8 cellular contexts compared by ENCODE assay signal in the genomic region with DNA sequence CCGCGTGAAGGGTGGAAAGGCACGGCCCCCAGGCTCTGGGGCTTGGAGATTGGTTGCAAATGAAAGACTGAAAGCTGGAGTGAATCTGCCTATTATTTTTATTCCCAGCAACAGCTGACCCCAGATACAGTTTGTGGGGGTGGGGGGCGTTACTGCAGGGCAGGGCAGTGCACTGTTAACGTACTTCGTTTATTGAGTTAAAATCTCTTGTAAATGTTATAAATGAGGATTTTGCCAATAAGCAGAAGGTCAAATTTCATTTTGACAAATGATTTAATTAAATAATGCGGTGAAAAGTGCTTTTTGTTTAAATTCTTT. TPM values are rescaled to one million over a fixed set of nuclear protein-coding genes. Genes with fewer than 3 reads are reported as not detected.
DNase-seq lines count a peak whose midpoint lies in the region; ATAC-seq and TF ChIP-seq lines count a peak whose summit lies in the region.

No MANE protein-coding gene starts in this region.

- peaks cover 0 to 11% (median 0%) of the 10 kb centered on the region in 5 donors for H3K27me3 Mint-ChIP-seq in naive thymus-derived CD4-positive, alpha-beta T cell

- no peaks in the 10 kb centered on the region for H3K9me2 ChIP-seq in Loucy (replicated peaks; ENCODE audit: low read depth, low read length)

- intact Hi-C loops in naive thymus-derived CD4-positive, alpha-beta T cell (cut with micrococcal nuclease): loop anchor here (5.0 to 10.0 kb wide), 8 partner anchors 101 to 1917 kb away; partner anchors contain the start of genes HLCS (in 2 of the 2), PSMG1 (in 2 of the 2), SETD4 (in 2 of the 2) and DOP1B (in 1 of the 2)

- H3K4me2 ChIP-seq in Loucy (ENCODE audit: low read depth, low read length, poor library complexity, severe bottlenecking): peak overlapping the region; percentile 91

- H3K9ac ChIP-seq in Loucy (ENCODE audit: low read depth, low read length, poor library complexity, severe bottlenecking): peak overlapping the region; percentile 87

- peaks cover 43% of the 10 kb centered on the region for H3K4me1 ChIP-seq in Loucy (ENCODE audit: insufficient read depth, low read length, poor library complexity, severe bottlenecking)
- peaks cover 5 to 7% of the 10 kb centered on the region in 2 donors for H3K4me1 ChIP-seq in naive thymus-derived CD4-positive, alpha-beta T cell (ENCODE audit: control insufficient read depth in 2 of 2, insufficient read depth in 2 of 2, low read length in 2 of 2)

- peak overlapping the region; percentile 89 for H2AFZ ChIP-seq in Loucy (ENCODE audit: low read length)

- H3K9me3 ChIP-seq in Loucy (ENCODE audit: insufficient read depth, low read depth, low read length): no peaks in the 10 kb centered on the region
- no peaks in the 10 kb centered on the region for H3K9me3 ChIP-seq in naive thymus-derived CD4-positive, alpha-beta T cell (ENCODE audit: control insufficient read depth in 2 of 3, low read length in 3 of 3)

- DNase-seq in AG09309 (ENCODE audit: low read depth) (no peak), coronary artery (ENCODE audit: low spot score) (no peak), HuH-7 (ENCODE audit: low spot score) (no peak), GM10248 (ENCODE audit: extremely low spot score) (no peak)
- DNase-seq in naive thymus-derived CD4-positive, alpha-beta T cell: no peak

- POLR2A ChIA-PET in naive thymus-derived CD4-positive, alpha-beta T cell (lab: Charles Lee): interaction anchor here (0.7 to 3.6 kb wide), 12 partner anchors 11 to 295 kb away, joined by 3 to 37 read pairs (median 8); partner anchors contain the start of gene DYRK1A
- POLR2A ChIA-PET in GM10248 (lab: Yijun Ruan, JAX): no interaction called here

- H3K9me3 Mint-ChIP-seq in naive thymus-derived CD4-positive, alpha-beta T cell: peaks cover 0 to 2% (median 0%) of the 10 kb centered on the region in 11 donors

- peaks cover 0 to 15% (median 5%) of the 10 kb centered on the region in 5 donors for H3K36me3 Mint-ChIP-seq in naive thymus-derived CD4-positive, alpha-beta T cell

- H3K79me2 ChIP-seq in Loucy (ENCODE audit: insufficient read depth, low read length): peaks cover 50% of the 10 kb centered on the region

- no peaks in the 10 kb centered on the region for H3K27me3 ChIP-seq in Loucy (ENCODE audit: insufficient read depth, low read length, poor library complexity, severe bottlenecking)
- H3K27me3 ChIP-seq in naive thymus-derived CD4-positive, alpha-beta T cell (ENCODE audit: control insufficient read depth in 2 of 2, insufficient read depth in 2 of 2, low read length in 2 of 2): no peaks in the 10 kb centered on the region

- H3K4me1 Mint-ChIP-seq in naive thymus-derived CD4-positive, alpha-beta T cell: peaks cover 12 to 57% (median 43%) of the 10 kb centered on the region in 7 donors

- peak overlapping the region; percentile 88 to 96 (median 94) for H3K4me3 Mint-ChIP-seq in naive thymus-derived CD4-positive, alpha-beta T cell

- ATAC-seq in naive thymus-derived CD4-positive, alpha-beta T cell: no peak
- no peak for ATAC-seq in GM21381 (IDR thresholded peaks at IDR 0.05; ENCODE audit: unreplicated experiment)
- ATAC-seq in HG03520 (IDR thresholded peaks at IDR 0.05; ENCODE audit: unreplicated experiment): no peak

- peak overlapping the region; percentile 70 for H3K4me3 ChIP-seq in AG09309 (ENCODE audit: control insufficient read depth, low read depth, low read length)
- peak overlapping the region; percentile 91 for H3K4me3 ChIP-seq in Loucy (ENCODE audit: low read length, poor library complexity, severe bottlenecking)
- H3K4me3 ChIP-seq in coronary artery: peak overlapping the region; percentile 95
- peak overlapping the region; percentile 95 for H3K4me3 ChIP-seq in naive thymus-derived CD4-positive, alpha-beta T cell (ENCODE audit: low read length)

- H3K27ac Mint-ChIP-seq in naive thymus-derived CD4-positive, alpha-beta T cell: peak overlapping the region; percentile 83 to 99 (median 97)

- peaks cover 24% of the 10 kb centered on the region for H4K20me1 ChIP-seq in Loucy (ENCODE audit: insufficient read depth, low read length, poor library complexity, severe bottlenecking)

- TF ChIP-seq CTCF in AG09309 (IDR thresholded peaks at IDR 0.05; ENCODE audit: control insufficient read depth, insufficient read depth, low read depth, low read length, missing control alignments) (no peak), Loucy (conservative IDR thresholded peaks at IDR 0.05; ENCODE audit: low read length) (no peak), coronary artery (IDR thresholded peaks at IDR 0.05) (no peak), GM10248 (IDR thresholded peaks at IDR 0.05; ENCODE audit: control extremely low read depth, extremely low read depth, low read depth, missing control alignments) (no peak)

- H3K36me3 ChIP-seq in Loucy (ENCODE audit: insufficient read depth, low read length): no peaks in the 10 kb centered on the region
- H3K36me3 ChIP-seq in naive thymus-derived CD4-positive, alpha-beta T cell (ENCODE audit: control insufficient read depth in 2 of 3, insufficient read depth in 3 of 3, low read length in 3 of 3): peaks cover 0 to 3% (median 0%) of the 10 kb centered on the region in 3 experiments

- CTCF ChIA-PET in naive thymus-derived CD4-positive, alpha-beta T cell (lab: Charles Lee): interaction anchor here (1.1 kb wide), 1 partner anchor 97 kb away, joined by 3 read pairs; no protein-coding TSS in a partner anchor
- CTCF ChIA-PET in GM10248 (lab: Yijun Ruan, JAX): no interaction called here

- no peaks in the 10 kb centered on the region; the same call in 1 of the 2 replicates for H3F3A ChIP-seq in Loucy (ENCODE audit: low read depth)

- peak overlapping the region; percentile 98 to 100 for H3K27ac ChIP-seq in coronary artery
- H3K27ac ChIP-seq in naive thymus-derived CD4-positive, alpha-beta T cell (ENCODE audit: low read depth, low read length): peak overlapping the region; percentile 90

RNA-seq across cellular contexts. Expression of gene VPS26C, which starts 1.0 kb away (rescaled TPM):
- total RNA-seq in naive thymus-derived CD4-positive, alpha-beta T cell: 10 to 100 TPM; 46.8 to 83.5 (median 77.7) TPM
- 10 to 100 TPM; 60.1 to 78.5 TPM for polyA plus RNA-seq in naive thymus-derived CD4-positive, alpha-beta T cell
